22 cellular contexts compared by ENCODE assay signal in genomic region chr11:19970944-19971343, GRCh38.
DNase-seq lines count a peak whose midpoint lies in the region; ATAC-seq and TF ChIP-seq lines count a peak whose summit lies in the region.
"Had no signal": no experiment of that assay in that cellular context is flagged by ENCODE, and none has a peak within 500 bp of the region (broad histone marks: within the 10 kb centered on the region; RNA-seq: fewer than 3 reads in every experiment).

No MANE protein-coding gene starts in this region.

- no peaks in the 10 kb centered on the region for H3K79me2 ChIP-seq in trophoblast cell (ENCODE audit: control insufficient read depth, insufficient read depth, low read length, poor library complexity)

- no peak overlapping the region for H2BK12ac ChIP-seq in trophoblast cell (ENCODE audit: low read length)

- TF ChIP-seq CTCF in Caco-2 (IDR thresholded peaks at IDR 0.05; ENCODE audit: insufficient read depth in 1 of 2, low read depth in 1 of 2, low read length in 1 of 2, severe bottlenecking in 1 of 2, unreplicated experiment in 1 of 2), result no peak
- no peak for TF ChIP-seq CTCF in breast epithelium (IDR thresholded peaks at IDR 0.05)

- BruUV-seq in Caco-2 (replicated peaks; lab: Mats Ljungman, UMichigan), result no TSS peak

- H3K4me1 ChIP-seq in Caco-2 (peaks cover 36% of the 10 kb centered on the region), trophoblast cell (ENCODE audit: control insufficient read depth in 1 of 2, insufficient read depth in 2 of 2, low read length in 2 of 2) (peaks cover 4 to 19% of the 10 kb centered on the region in 2 experiments), breast epithelium (no peaks in the 10 kb centered on the region)
- H3K4me1 ChIP-seq: gastrocnemius medialis, SJSA1 had no signal

- no peak overlapping the region for H2BK120ac ChIP-seq in trophoblast cell (ENCODE audit: insufficient read depth, low read length, poor library complexity)

- peak; percentile 87 for ATAC-seq in activated CD4-positive, alpha-beta T cell treated with anti-CD3 and anti-CD28 coated beads for 36 hours
- peak; percentile 81 for ATAC-seq in activated T-helper 17 cell treated with anti-CD3 and anti-CD28 coated beads, Interleukin-2, amount 50 U/mL, for 72 hours (replicated peaks)
- ATAC-seq in HG03342 (IDR thresholded peaks at IDR 0.05; ENCODE audit: unreplicated experiment), result no peak
- ATAC-seq: gastrocnemius medialis; left lobe of liver; mucosa of descending colon; stimulated activated memory B cell treated with anti-CD40 and anti-IgM and Interleukin-4, amounts not matched to agents 10 μg/mL and 1 μg/mL and 100 μg/mL, for 72 hours had no signal

- H3K14ac ChIP-seq in trophoblast cell (ENCODE audit: low read length), result no peak overlapping the region

- intact Hi-C loops in activated CD4-positive, alpha-beta T cell treated with anti-CD3 and anti-CD28 coated beads for 36 hours (cut with DNase I, micrococcal nuclease), result loop anchor here in 1 of 2 experiments (2.0 to 10.0 kb wide), 2 partner anchors 66 to 394 kb away; partner anchors contain the start of gene HTATIP2
- intact Hi-C loops in Caco-2 (cut with micrococcal nuclease; ENCODE audit: unreplicated experiment) (no loop called here), breast epithelium (cut with DNase I; ENCODE audit: low total_unique reads) (no loop called here)

- H3K4me1 Mint-ChIP-seq in activated CD4-positive, alpha-beta T cell treated with anti-CD3 and anti-CD28 coated beads for 36 hours, result peaks cover 9% of the 10 kb centered on the region
- peaks cover 19% of the 10 kb centered on the region for H3K4me1 Mint-ChIP-seq in Caco-2 (ENCODE audit: low read depth, unreplicated experiment)
- H3K4me1 Mint-ChIP-seq in activated T-helper 17 cell treated with anti-CD3 and anti-CD28 coated beads, Interleukin-2, amount 50 U/mL, for 72 hours, result peaks cover 3% of the 10 kb centered on the region

- no peak overlapping the region for H3K4me3 ChIP-seq in Caco-2 (ENCODE audit: low read depth, low read length)
- no peak overlapping the region for H3K4me3 ChIP-seq in trophoblast cell (ENCODE audit: low read depth, low read length)
- H3K4me3 ChIP-seq in breast epithelium, result no peak overlapping the region
- H3K4me3 ChIP-seq: gastrocnemius medialis, mucosa of descending colon, SJSA1 had no signal

- POLR2A ChIA-PET in activated CD4-positive, alpha-beta T cell treated with anti-CD3 and anti-CD28 coated beads for 36 hours (lab: Charles Lee), result no interaction called here
- POLR2A ChIA-PET in Caco-2 (lab: Charles Lee), result no interaction called here

- no peak overlapping the region for H4K8ac ChIP-seq in trophoblast cell (ENCODE audit: low read depth, low read length)

- H3K4ac ChIP-seq in trophoblast cell (ENCODE audit: low read depth, low read length), result no peak overlapping the region

- H3K27ac ChIP-seq in trophoblast cell (ENCODE audit: low read depth, low read length) (no peak overlapping the region), breast epithelium (no peak overlapping the region)
- H3K27ac ChIP-seq: gastrocnemius medialis, SJSA1 had no signal

- H3K23ac ChIP-seq in trophoblast cell (ENCODE audit: low read length), result no peak overlapping the region

- H4K91ac ChIP-seq in trophoblast cell (ENCODE audit: low read depth, low read length), result no peak overlapping the region

- no peak for TF ChIP-seq POLR2A in breast epithelium (IDR thresholded peaks at IDR 0.05)

- H3K9ac ChIP-seq in trophoblast cell (ENCODE audit: low read length), result peak overlapping the region; percentile 53

- no peak overlapping the region for H2BK5ac ChIP-seq in trophoblast cell (ENCODE audit: low read depth, low read length, poor library complexity)

- H3K9me3 Mint-ChIP-seq in activated CD4-positive, alpha-beta T cell treated with anti-CD3 and anti-CD28 coated beads for 36 hours (ENCODE audit: low read depth), result no peaks in the 10 kb centered on the region
- no peaks in the 10 kb centered on the region for H3K9me3 Mint-ChIP-seq in Caco-2 (ENCODE audit: unreplicated experiment)
- H3K9me3 Mint-ChIP-seq in activated T-helper 17 cell treated with anti-CD3 and anti-CD28 coated beads, Interleukin-2, amount 50 U/mL, for 72 hours, result no peaks in the 10 kb centered on the region
- H3K9me3 Mint-ChIP-seq: stimulated activated memory B cell treated with anti-CD40 and anti-IgM and Interleukin-4, amounts not matched to agents 10 μg/mL and 1 μg/mL and 100 μg/mL, for 72 hours; type B pancreatic cell had no signal

- no peak overlapping the region for H3K4me2 ChIP-seq in trophoblast cell (ENCODE audit: low read length)

- no peaks in the 10 kb centered on the region for H3K9me3 ChIP-seq in Caco-2
- H3K9me3 ChIP-seq in trophoblast cell (ENCODE audit: insufficient read depth, low read depth, low read length), result peaks cover 2% of the 10 kb centered on the region
- H3K9me3 ChIP-seq in breast epithelium, result no peaks in the 10 kb centered on the region
- H3K9me3 ChIP-seq: gastrocnemius medialis, mucosa of descending colon, SJSA1 had no signal

- H3K4me3 Mint-ChIP-seq in activated CD4-positive, alpha-beta T cell treated with anti-CD3 and anti-CD28 coated beads for 36 hours, result no peak overlapping the region
- no peak overlapping the region for H3K4me3 Mint-ChIP-seq in Caco-2 (ENCODE audit: unreplicated experiment)
- no peak overlapping the region for H3K4me3 Mint-ChIP-seq in activated T-helper 17 cell treated with anti-CD3 and anti-CD28 coated beads, Interleukin-2, amount 50 U/mL, for 72 hours
- H3K4me3 Mint-ChIP-seq: stimulated activated memory B cell treated with anti-CD40 and anti-IgM and Interleukin-4, amounts not matched to agents 10 μg/mL and 1 μg/mL and 100 μg/mL, for 72 hours; type B pancreatic cell had no signal

- no CpG with 5 or more reads among the region's 4 CpGs for WGBS in trophoblast cell (ENCODE audit: extremely low coverage, insufficient coverage, insufficient read length)

- H3K27me3 ChIP-seq in Caco-2 (replicated peaks; ENCODE audit: control insufficient read depth, insufficient read depth, low read length) (no peaks in the 10 kb centered on the region), trophoblast cell (ENCODE audit: insufficient read depth, low read length) (no peaks in the 10 kb centered on the region), breast epithelium (no peaks in the 10 kb centered on the region)
- H3K27me3 ChIP-seq: gastrocnemius medialis, SJSA1 had no signal

- peaks cover 11% of the 10 kb centered on the region for H3K27me3 Mint-ChIP-seq in activated CD4-positive, alpha-beta T cell treated with anti-CD3 and anti-CD28 coated beads for 36 hours
- no peaks in the 10 kb centered on the region for H3K27me3 Mint-ChIP-seq in Caco-2 (ENCODE audit: insufficient read depth, unreplicated experiment)
- H3K27me3 Mint-ChIP-seq in activated T-helper 17 cell treated with anti-CD3 and anti-CD28 coated beads, Interleukin-2, amount 50 U/mL, for 72 hours, result peaks cover 10% of the 10 kb centered on the region
- H3K27me3 Mint-ChIP-seq: type B pancreatic cell had no signal

- H2AK5ac ChIP-seq in trophoblast cell (ENCODE audit: low read length), result no peak overlapping the region

- peak; percentile 59 for DNase-seq in activated CD4-positive, alpha-beta T cell treated with anti-CD3 and anti-CD28 coated beads for 36 hours
- no peak for DNase-seq in activated CD4-positive, alpha-beta T cell treated with anti-CD3 and anti-CD28 coated beads, Interleukin-2, amount 50 U/mL, for 4 hours
- no peak for DNase-seq in Caco-2
- DNase-seq in trophoblast cell, result peak in 1 of 2 donors; percentile 35
- no peak for DNase-seq in breast epithelium (ENCODE audit: low spot score in 2 of 2)
- no peak for DNase-seq in NCI-H2227 (lab: John Stamatoyannopoulos, UW; ENCODE audit: unreplicated experiment)
- DNase-seq: 8988T, dermis blood vessel endothelial cell, DMS 273 treated with DMSO at 0.1 percent for 48 hours, gastrocnemius medialis, mucosa of descending colon, NCI-H2081, NCI-H524, nucleus accumbens, right cardiac atrium had no signal

- H3K36me3 Mint-ChIP-seq in activated CD4-positive, alpha-beta T cell treated with anti-CD3 and anti-CD28 coated beads for 36 hours (ENCODE audit: low read depth), result no peaks in the 10 kb centered on the region
- H3K36me3 Mint-ChIP-seq in Caco-2 (ENCODE audit: insufficient read depth, unreplicated experiment), result no peaks in the 10 kb centered on the region
- H3K36me3 Mint-ChIP-seq in activated T-helper 17 cell treated with anti-CD3 and anti-CD28 coated beads, Interleukin-2, amount 50 U/mL, for 72 hours (ENCODE audit: low read depth), result no peaks in the 10 kb centered on the region
- H3K36me3 Mint-ChIP-seq: IgD-negative memory B cell; stimulated activated memory B cell treated with anti-CD40 and anti-IgM and Interleukin-4, amounts not matched to agents 10 μg/mL and 1 μg/mL and 100 μg/mL, for 72 hours had no signal

- H3K79me1 ChIP-seq in trophoblast cell (ENCODE audit: low read length), result peaks cover 2% of the 10 kb centered on the region

- CTCF ChIA-PET in activated CD4-positive, alpha-beta T cell treated with anti-CD3 and anti-CD28 coated beads for 36 hours (lab: Charles Lee), result no interaction called here
- CTCF ChIA-PET in Caco-2 (lab: Charles Lee), result no interaction called here

- no peak overlapping the region for H4K12ac ChIP-seq in trophoblast cell (ENCODE audit: low read depth, low read length)

- H3K27ac Mint-ChIP-seq in activated CD4-positive, alpha-beta T cell treated with anti-CD3 and anti-CD28 coated beads for 36 hours, result no peak overlapping the region
- H3K27ac Mint-ChIP-seq in Caco-2 (ENCODE audit: unreplicated experiment), result peak overlapping the region; percentile 44
- no peak overlapping the region for H3K27ac Mint-ChIP-seq in activated T-helper 17 cell treated with anti-CD3 and anti-CD28 coated beads, Interleukin-2, amount 50 U/mL, for 72 hours
- H3K27ac Mint-ChIP-seq: IgD-negative memory B cell; stimulated activated memory B cell treated with anti-CD40 and anti-IgM and Interleukin-4, amounts not matched to agents 10 μg/mL and 1 μg/mL and 100 μg/mL, for 72 hours; type B pancreatic cell had no signal

- no peak overlapping the region for H3K18ac ChIP-seq in trophoblast cell (ENCODE audit: low read length)

- H3K36me3 ChIP-seq in Caco-2 (ENCODE audit: control insufficient read depth, insufficient read depth, low read length) (no peaks in the 10 kb centered on the region; the same call in 1 of the 2 replicates), trophoblast cell (ENCODE audit: control insufficient read depth in 1 of 2, insufficient read depth in 2 of 2, low read length in 2 of 2) (no peaks in the 10 kb centered on the region), breast epithelium (no peaks in the 10 kb centered on the region)
- H3K36me3 ChIP-seq: gastrocnemius medialis, SJSA1 had no signal

- H2AFZ ChIP-seq in trophoblast cell (ENCODE audit: insufficient read depth, low read length, poor library complexity), result no peak overlapping the region
